11 cellular contexts compared by ENCODE assay signal in genomic region chr4:186134254-186134653, GRCh38.
DNase-seq lines count a peak whose midpoint lies in the region; ATAC-seq and TF ChIP-seq lines count a peak whose summit lies in the region.
"Had no signal": no experiment of that assay in that cellular context is flagged by ENCODE, and none has a peak within 500 bp of the region (broad histone marks: within the 10 kb centered on the region; RNA-seq: fewer than 3 reads in every experiment).

No MANE protein-coding gene starts in this region.

- TF ChIP-seq CTCF in GM13977 (IDR thresholded peaks at IDR 0.05; ENCODE audit: extremely low read depth, insufficient read depth, missing control alignments), result no peak

- DNase-seq in GM13977 (ENCODE audit: low spot score) (peak; percentile 75), SKM-1 treated with dmso at 0.1 percent for 144 hours (lab: John Stamatoyannopoulos, UW; ENCODE audit: unreplicated experiment) (peak; percentile 80), AML-193 (lab: John Stamatoyannopoulos, UW) (no peak), DMS53 treated with DMSO at 0.1 percent for 48 hours (lab: John Stamatoyannopoulos, UW; ENCODE audit: unreplicated experiment) (no peak), NCI-H2196 (lab: John Stamatoyannopoulos, UW; ENCODE audit: unreplicated experiment) (no peak)
- no peak for DNase-seq in stimulated activated naive CD4-positive, alpha-beta T cell treated with Interleukin-2 at 50 U/mL for 16 hours (lab: John Stamatoyannopoulos, UW)
- DNase-seq: DMS53, foreskin fibroblast had no signal

- ATAC-seq in GM19397 (IDR thresholded peaks at IDR 0.05; ENCODE audit: unreplicated experiment) (peak; percentile 96), HG03039 (IDR thresholded peaks at IDR 0.05; ENCODE audit: unreplicated experiment) (peak; percentile 99)
- ATAC-seq: K562 had no signal

- in situ Hi-C loops in GM13977 (cut with MboI; ENCODE audit: low pct_unique_long_range_greater_than_20kb, low sequenced_read_pairs, unreplicated experiment), result no loop called here

Comparison
In these comparisons a context has a peak if more than half of its experiments do, and no peak if none do; other contexts are left out.
1. DNase-seq: peak in GM13977 (single experiment) and SKM-1 treated with dmso at 0.1 percent for 144 hours (single experiment); none in AML-193 (0 of 2), DMS53 treated with DMSO at 0.1 percent for 48 hours (single experiment), stimulated activated naive CD4-positive, alpha-beta T cell treated with Interleukin-2 at 50 U/mL for 16 hours (single experiment) and NCI-H2196 (single experiment).